ENCODE assay signal across 14 cellular contexts in genomic region chr2:21363364-21363763, GRCh38.
"Had no signal": no experiment of that assay in that cellular context is flagged by ENCODE, and none has a peak within 500 bp of the region (broad histone marks: within the 10 kb centered on the region; RNA-seq: fewer than 3 reads in every experiment).

No MANE protein-coding gene starts in this region.

- H3K4me3 ChIP-seq: esophagus squamous epithelium, smooth muscle cell, vagina had no signal

- H3K27me3 ChIP-seq: esophagus squamous epithelium, neutrophil, vagina had no signal

- DNase-seq: activated CD4-positive, alpha-beta memory T cell treated with anti-CD3 and anti-CD28 coated beads, Interleukin-2, amount 10 ng/mL, durations not matched to agents 7 days and 5 days; activated CD4-positive, alpha-beta T cell treated with anti-CD3 and anti-CD28 coated beads for 1 hour; activated CD8-positive, alpha-beta memory T cell treated with anti-CD3 and anti-CD28 coated beads, Interleukin-2, amount 50 U/mL, for 4 hours; activated T-cell treated with anti-CD3 and anti-CD28 coated beads, Interleukin-2, amount 50 U/mL, for 72 hours; aorta; esophagus squamous epithelium; foreskin fibroblast; naive thymus-derived CD4-positive, alpha-beta T cell; posterior cingulate gyrus; right cardiac atrium had no signal

- H3K36me3 ChIP-seq: esophagus squamous epithelium, neutrophil, vagina had no signal

- H3K4me2 ChIP-seq: smooth muscle cell had no signal

- ATAC-seq: activated T-cell treated with anti-CD3 and anti-CD28 coated beads, Interleukin-2, amount 50 U/mL, for 72 hours; naive thymus-derived CD4-positive, alpha-beta T cell; right cardiac atrium had no signal

- H3K27ac ChIP-seq: esophagus squamous epithelium, neutrophil, vagina had no signal

- H3K27me3 Mint-ChIP-seq: activated CD4-positive, alpha-beta memory T cell treated with anti-CD3 and anti-CD28 coated beads, Interleukin-2, amount 10 ng/mL, durations not matched to agents 7 days and 5 days had no signal

- H3K4me3 Mint-ChIP-seq: activated CD4-positive, alpha-beta memory T cell treated with anti-CD3 and anti-CD28 coated beads, Interleukin-2, amount 10 ng/mL, durations not matched to agents 7 days and 5 days; activated T-cell treated with anti-CD3 and anti-CD28 coated beads, Interleukin-2, amount 50 U/mL, for 72 hours; naive thymus-derived CD4-positive, alpha-beta T cell had no signal

- H3K9me3 Mint-ChIP-seq: activated CD4-positive, alpha-beta memory T cell treated with anti-CD3 and anti-CD28 coated beads, Interleukin-2, amount 10 ng/mL, durations not matched to agents 7 days and 5 days had no signal

- H3K9me3 ChIP-seq: esophagus squamous epithelium, neutrophil, vagina had no signal

- H3K4me1 Mint-ChIP-seq: activated CD4-positive, alpha-beta memory T cell treated with anti-CD3 and anti-CD28 coated beads, Interleukin-2, amount 10 ng/mL, durations not matched to agents 7 days and 5 days; naive thymus-derived CD4-positive, alpha-beta T cell had no signal

- H3K4me1 ChIP-seq: esophagus squamous epithelium, vagina had no signal

- H3K36me3 Mint-ChIP-seq: naive thymus-derived CD4-positive, alpha-beta T cell had no signal

- FAIRE-seq: bronchial epithelial cell had no signal

- H3K27ac Mint-ChIP-seq: activated CD4-positive, alpha-beta memory T cell treated with anti-CD3 and anti-CD28 coated beads, Interleukin-2, amount 10 ng/mL, durations not matched to agents 7 days and 5 days; activated T-cell treated with anti-CD3 and anti-CD28 coated beads, Interleukin-2, amount 50 U/mL, for 72 hours; naive thymus-derived CD4-positive, alpha-beta T cell had no signal
